In genomic region chr13:78603240-78603947, GRCh38 we compare ENCODE assay signal across 8 cellular contexts. TPM values are rescaled to one million over a fixed set of nuclear protein-coding genes. Genes with fewer than 3 reads are reported as not detected.
A peak's percentile ranks its signal among the peaks of the same experiment; 100 is the strongest.
DNase-seq lines count a peak whose midpoint lies in the region; ATAC-seq and TF ChIP-seq lines count a peak whose summit lies in the region.

Gene POU4F1 (minus strand): TSS chr13:78603552. CDS start chr13:78603326, 226 bp downstream.

- CTCF ChIA-PET in Calu3 (lab: Charles Lee): interaction anchor here (0.8 kb wide), 1 partner anchor 375 kb away, joined by 5 read pairs; no protein-coding TSS in a partner anchor

- H3K27me3 Mint-ChIP-seq in Calu3 (ENCODE audit: unreplicated experiment): no peaks in the 10 kb centered on the region

- peak within 1 kb of the TSS; percentile 62 for H3K4me3 ChIP-seq in iPS-20b (ENCODE audit: low read length)

- no peak within 1 kb of the TSS for H3K9ac ChIP-seq in iPS-20b (ENCODE audit: low read depth, low read length)

- no peak within 1 kb of the TSS for H3K27ac ChIP-seq in iPS-20b (ENCODE audit: low read length)

- H3K9me3 Mint-ChIP-seq in Calu3 (ENCODE audit: low read depth, unreplicated experiment): no peaks in the 10 kb centered on the region

- no TSS peak for BruUV-seq in Calu3 (replicated peaks; lab: Mats Ljungman, UMichigan)

- no peak within 1 kb of the TSS for H3K27ac Mint-ChIP-seq in Calu3 (ENCODE audit: unreplicated experiment)

- peak; percentile 74 for DNase-seq in Calu3
- DNase-seq in HUDEP-2 (lab: John Stamatoyannopoulos, UW; ENCODE audit: unreplicated experiment in 76 of 76): peak in 72 of 76 experiments; percentile 10 to 90 (median 68)
- peak; percentile 93 for DNase-seq in OCI-M1 (lab: John Stamatoyannopoulos, UW)
- peak; percentile 57 for DNase-seq in activated naive CD4-positive, alpha-beta T cell treated with Interleukin-2 at 50 U/mL for 16 hours
- DNase-seq in stimulated activated CD4-positive, alpha-beta T cell treated with anti-CD3 and anti-CD28 coated beads, Interleukin-1b, Interleukin-23, amount 100 ng/mL, for 48 hours: peak; percentile 84
- no peak for DNase-seq in SKM-1 treated with dmso at 0.1 percent for 144 hours (lab: John Stamatoyannopoulos, UW; ENCODE audit: unreplicated experiment)

- peaks cover 7% of the 10 kb centered on the region for H3K4me1 Mint-ChIP-seq in Calu3 (ENCODE audit: low read depth, unreplicated experiment)

- 0 out of 2 replicates have a peak, but pooled peaks cover 3% of the 10 kb centered on the region for H3K4me1 ChIP-seq in iPS-20b (ENCODE audit: insufficient read depth, low read length)

- peaks cover 97% of the 10 kb centered on the region for H3K27me3 ChIP-seq in iPS-20b (ENCODE audit: insufficient read depth, low read length)

- intact Hi-C loops in Calu3 (cut with micrococcal nuclease; ENCODE audit: unreplicated experiment): no loop called here

- H3K36me3 ChIP-seq in iPS-20b (ENCODE audit: insufficient read depth, low read depth, low read length): no peaks in the 10 kb centered on the region

- H3K36me3 Mint-ChIP-seq in Calu3 (ENCODE audit: insufficient read depth, unreplicated experiment): peaks cover 14% of the 10 kb centered on the region

- peak within 1 kb of the TSS; percentile 86 for H3K4me3 Mint-ChIP-seq in Calu3 (ENCODE audit: low read depth, unreplicated experiment)

- no peaks in the 10 kb centered on the region; the same call in 1 of the 2 replicates for H3K9me3 ChIP-seq in iPS-20b (ENCODE audit: insufficient read depth, low read depth, low read length)

- peak; percentile 86 for ATAC-seq in GM21390 (IDR thresholded peaks at IDR 0.05; ENCODE audit: unreplicated experiment)

- TF ChIP-seq CTCF in Calu3 (IDR thresholded peaks at IDR 0.05; ENCODE audit: unreplicated experiment): no peak

RNA-seq across cellular contexts. Expression of gene POU4F1, which starts in this region (rescaled TPM):
- total RNA-seq in Calu3 (2022): 1.0 and 1.5 TPM in 2 replicates
